In genomic region chr6:40555092-40555491, GRCh38 we compare ENCODE assay signal across 2 cellular contexts.
TF ChIP-seq lines count a peak whose summit lies in the region.

No MANE protein-coding gene starts in this region.

TF ChIP-seq in HEK293, 187 proteins besides CTCF, POLR2A, EP300 and RAD21:
- TF ChIP-seq GLIS1 (tag by site-specific recombination; IDR thresholded peaks at IDR 0.05) (peak; percentile 80), ZIC2 (tag by site-specific recombination; IDR thresholded peaks at IDR 0.05) (peak; percentile 95), KLF16 (tag by site-specific recombination; IDR thresholded peaks at IDR 0.05) (no peak), ZNF398 (tag by site-specific recombination; IDR thresholded peaks at IDR 0.05) (peak; percentile 84), ZNF366 (tag by site-specific recombination; conservative IDR thresholded peaks at IDR 0.05) (no peak)

TF ChIP-seq in H1, 55 proteins besides CTCF, POLR2A, EP300 and RAD21:
- TF ChIP-seq EGR1 (IDR thresholded peaks at IDR 0.05; ENCODE audit: borderline replicate concordance, low read depth, low read length) = no peak
- TF ChIP-seq SIN3A (conservative IDR thresholded peaks at IDR 0.05 in 1 of 2, IDR thresholded peaks at IDR 0.05 in 1 of 2; ENCODE audit: low read depth in 1 of 2, low read length in 2 of 2) = no peak
- TF ChIP-seq GABPA (IDR thresholded peaks at IDR 0.05; ENCODE audit: borderline replicate concordance, insufficient read depth, low read length) = no peak
- TF ChIP-seq TAF7 (optimal IDR thresholded peaks at IDR 0.05; ENCODE audit: borderline replicate concordance, low read depth, low read length) = no peak
- no peak for TF ChIP-seq TAF1 (IDR thresholded peaks at IDR 0.05; ENCODE audit: low read depth, low read length)
TF ChIP-seq in H1: peak in this region for 0.
